Comparison of ENCODE assay signal across 2 cellular contexts in the genomic region with DNA sequence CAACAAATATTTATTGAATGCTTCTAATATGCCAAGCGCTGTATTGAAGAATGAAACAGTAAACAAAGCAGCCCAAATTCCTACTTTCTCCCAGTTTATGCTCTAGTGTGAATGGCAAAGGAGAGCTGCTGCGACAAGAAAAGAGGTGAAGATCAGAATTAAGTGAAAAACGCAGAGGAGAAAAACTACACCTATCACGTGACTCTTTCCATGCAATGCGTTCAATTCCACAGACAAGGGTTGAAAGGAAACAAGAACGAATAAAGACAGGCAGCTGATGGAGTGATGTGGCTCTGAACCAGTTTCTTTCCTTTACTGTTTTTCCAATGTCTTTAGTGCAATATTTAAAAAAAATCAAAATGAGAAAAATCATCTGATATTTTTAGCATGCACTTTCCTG.
TF ChIP-seq lines count a peak whose summit lies in the region.

No MANE protein-coding gene starts in this region.

TF ChIP-seq in GM23338, 12 proteins besides CTCF, POLR2A, EP300 and RAD21 (continued from another document):
- TF ChIP-seq, protein P1, sequence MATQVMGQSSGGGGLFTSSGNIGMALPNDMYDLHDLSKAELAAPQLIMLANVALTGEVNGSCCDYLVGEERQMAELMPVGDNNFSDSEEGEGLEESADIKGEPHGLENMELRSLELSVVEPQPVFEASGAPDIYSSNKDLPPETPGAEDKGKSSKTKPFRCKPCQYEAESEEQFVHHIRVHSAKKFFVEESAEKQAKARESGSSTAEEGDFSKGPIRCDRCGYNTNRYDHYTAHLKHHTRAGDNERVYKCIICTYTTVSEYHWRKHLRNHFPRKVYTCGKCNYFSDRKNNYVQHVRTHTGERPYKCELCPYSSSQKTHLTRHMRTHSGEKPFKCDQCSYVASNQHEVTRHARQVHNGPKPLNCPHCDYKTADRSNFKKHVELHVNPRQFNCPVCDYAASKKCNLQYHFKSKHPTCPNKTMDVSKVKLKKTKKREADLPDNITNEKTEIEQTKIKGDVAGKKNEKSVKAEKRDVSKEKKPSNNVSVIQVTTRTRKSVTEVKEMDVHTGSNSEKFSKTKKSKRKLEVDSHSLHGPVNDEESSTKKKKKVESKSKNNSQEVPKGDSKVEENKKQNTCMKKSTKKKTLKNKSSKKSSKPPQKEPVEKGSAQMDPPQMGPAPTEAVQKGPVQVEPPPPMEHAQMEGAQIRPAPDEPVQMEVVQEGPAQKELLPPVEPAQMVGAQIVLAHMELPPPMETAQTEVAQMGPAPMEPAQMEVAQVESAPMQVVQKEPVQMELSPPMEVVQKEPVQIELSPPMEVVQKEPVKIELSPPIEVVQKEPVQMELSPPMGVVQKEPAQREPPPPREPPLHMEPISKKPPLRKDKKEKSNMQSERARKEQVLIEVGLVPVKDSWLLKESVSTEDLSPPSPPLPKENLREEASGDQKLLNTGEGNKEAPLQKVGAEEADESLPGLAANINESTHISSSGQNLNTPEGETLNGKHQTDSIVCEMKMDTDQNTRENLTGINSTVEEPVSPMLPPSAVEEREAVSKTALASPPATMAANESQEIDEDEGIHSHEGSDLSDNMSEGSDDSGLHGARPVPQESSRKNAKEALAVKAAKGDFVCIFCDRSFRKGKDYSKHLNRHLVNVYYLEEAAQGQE (IDR thresholded peaks at IDR 0.05; ENCODE audit: unreplicated experiment), result no peak

TF ChIP-seq in K562, 482 proteins besides CTCF, POLR2A, EP300 and RAD21 (continued from another document):
- TF ChIP-seq HINFP (tag; conservative IDR thresholded peaks at IDR 0.05; ENCODE audit: low read depth) (no peak), U2AF2 (optimal IDR thresholded peaks at IDR 0.05; ENCODE audit: low read depth, low read length) (no peak), TOE1 (IDR thresholded peaks at IDR 0.05; ENCODE audit: borderline replicate concordance) (0 out of 2 replicates have a peak, but pooled peaks have one; percentile 38), TOE1 (CRISPR knock-in tag; IDR thresholded peaks at IDR 0.05; ENCODE audit: borderline replicate concordance, low read depth) (no peak), SRSF9 (IDR thresholded peaks at IDR 0.05; ENCODE audit: borderline replicate concordance, low read depth, low read length) (no peak), C11orf30 (IDR thresholded peaks at IDR 0.05; ENCODE audit: low read depth) (no peak), BRF1 (IDR thresholded peaks at IDR 0.05; ENCODE audit: borderline replicate concordance, extremely low read depth, insufficient read length) (no peak), RFX5 (IDR thresholded peaks at IDR 0.05; ENCODE audit: low read depth, low read length) (no peak), CBX1 (IDR thresholded peaks at IDR 0.05; ENCODE audit: low read depth) (no peak), SPI1 (IDR thresholded peaks at IDR 0.05; ENCODE audit: borderline replicate concordance, low read depth, low read length) (no peak), ZNF239 (CRISPR knock-in tag; IDR thresholded peaks at IDR 0.05) (no peak), TGIF2 (CRISPR knock-in tag; IDR thresholded peaks at IDR 0.05) (no peak), ZNF696 (CRISPR knock-in tag; conservative IDR thresholded peaks at IDR 0.05) (no peak), ATF2 (CRISPR knock-in tag; IDR thresholded peaks at IDR 0.05) (no peak), CBFA2T2 (conservative IDR thresholded peaks at IDR 0.05) (peak; percentile 42), RAD51 (IDR thresholded peaks at IDR 0.05; ENCODE audit: borderline replicate concordance, low read depth) (peak; percentile 75), SIN3A (IDR thresholded peaks at IDR 0.05; ENCODE audit: borderline replicate concordance in 2 of 2, control insufficient read depth in 1 of 2, low read depth in 2 of 2, low read length in 2 of 2) (no peak)
- TF ChIP-seq, protein P2, sequence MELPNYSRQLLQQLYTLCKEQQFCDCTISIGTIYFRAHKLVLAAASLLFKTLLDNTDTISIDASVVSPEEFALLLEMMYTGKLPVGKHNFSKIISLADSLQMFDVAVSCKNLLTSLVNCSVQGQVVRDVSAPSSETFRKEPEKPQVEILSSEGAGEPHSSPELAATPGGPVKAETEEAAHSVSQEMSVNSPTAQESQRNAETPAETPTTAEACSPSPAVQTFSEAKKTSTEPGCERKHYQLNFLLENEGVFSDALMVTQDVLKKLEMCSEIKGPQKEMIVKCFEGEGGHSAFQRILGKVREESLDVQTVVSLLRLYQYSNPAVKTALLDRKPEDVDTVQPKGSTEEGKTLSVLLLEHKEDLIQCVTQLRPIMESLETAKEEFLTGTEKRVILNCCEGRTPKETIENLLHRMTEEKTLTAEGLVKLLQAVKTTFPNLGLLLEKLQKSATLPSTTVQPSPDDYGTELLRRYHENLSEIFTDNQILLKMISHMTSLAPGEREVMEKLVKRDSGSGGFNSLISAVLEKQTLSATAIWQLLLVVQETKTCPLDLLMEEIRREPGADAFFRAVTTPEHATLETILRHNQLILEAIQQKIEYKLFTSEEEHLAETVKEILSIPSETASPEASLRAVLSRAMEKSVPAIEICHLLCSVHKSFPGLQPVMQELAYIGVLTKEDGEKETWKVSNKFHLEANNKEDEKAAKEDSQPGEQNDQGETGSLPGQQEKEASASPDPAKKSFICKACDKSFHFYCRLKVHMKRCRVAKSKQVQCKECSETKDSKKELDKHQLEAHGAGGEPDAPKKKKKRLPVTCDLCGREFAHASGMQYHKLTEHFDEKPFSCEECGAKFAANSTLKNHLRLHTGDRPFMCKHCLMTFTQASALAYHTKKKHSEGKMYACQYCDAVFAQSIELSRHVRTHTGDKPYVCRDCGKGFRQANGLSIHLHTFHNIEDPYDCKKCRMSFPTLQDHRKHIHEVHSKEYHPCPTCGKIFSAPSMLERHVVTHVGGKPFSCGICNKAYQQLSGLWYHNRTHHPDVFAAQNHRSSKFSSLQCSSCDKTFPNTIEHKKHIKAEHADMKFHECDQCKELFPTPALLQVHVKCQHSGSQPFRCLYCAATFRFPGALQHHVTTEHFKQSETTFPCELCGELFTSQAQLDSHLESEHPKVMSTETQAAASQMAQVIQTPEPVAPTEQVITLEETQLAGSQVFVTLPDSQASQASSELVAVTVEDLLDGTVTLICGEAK (IDR thresholded peaks at IDR 0.05), result no peak
- TF ChIP-seq, protein P2 (CRISPR knock-in tag; IDR thresholded peaks at IDR 0.05), result no peak
- TF ChIP-seq, protein P3, sequence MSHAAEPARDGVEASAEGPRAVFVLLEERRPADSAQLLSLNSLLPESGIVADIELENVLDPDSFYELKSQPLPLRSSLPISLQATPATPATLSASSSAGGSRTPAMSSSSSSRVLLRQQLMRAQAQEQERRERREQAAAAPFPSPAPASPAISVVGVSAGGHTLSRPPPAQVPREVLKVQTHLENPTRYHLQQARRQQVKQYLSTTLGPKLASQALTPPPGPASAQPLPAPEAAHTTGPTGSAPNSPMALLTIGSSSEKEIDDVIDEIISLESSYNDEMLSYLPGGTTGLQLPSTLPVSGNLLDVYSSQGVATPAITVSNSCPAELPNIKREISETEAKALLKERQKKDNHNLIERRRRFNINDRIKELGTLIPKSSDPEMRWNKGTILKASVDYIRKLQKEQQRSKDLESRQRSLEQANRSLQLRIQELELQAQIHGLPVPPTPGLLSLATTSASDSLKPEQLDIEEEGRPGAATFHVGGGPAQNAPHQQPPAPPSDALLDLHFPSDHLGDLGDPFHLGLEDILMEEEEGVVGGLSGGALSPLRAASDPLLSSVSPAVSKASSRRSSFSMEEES (CRISPR knock-in tag; IDR thresholded peaks at IDR 0.05), result peak; percentile 93
- TF ChIP-seq, protein P4, sequence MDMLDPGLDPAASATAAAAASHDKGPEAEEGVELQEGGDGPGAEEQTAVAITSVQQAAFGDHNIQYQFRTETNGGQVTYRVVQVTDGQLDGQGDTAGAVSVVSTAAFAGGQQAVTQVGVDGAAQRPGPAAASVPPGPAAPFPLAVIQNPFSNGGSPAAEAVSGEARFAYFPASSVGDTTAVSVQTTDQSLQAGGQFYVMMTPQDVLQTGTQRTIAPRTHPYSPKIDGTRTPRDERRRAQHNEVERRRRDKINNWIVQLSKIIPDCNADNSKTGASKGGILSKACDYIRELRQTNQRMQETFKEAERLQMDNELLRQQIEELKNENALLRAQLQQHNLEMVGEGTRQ (CRISPR knock-in tag; IDR thresholded peaks at IDR 0.05), result peak; percentile 32
